22 cellular contexts compared by ENCODE assay signal in genomic region chr3:86869536-86869935, GRCh38.
A peak's percentile ranks its signal among the peaks of the same experiment; 100 is the strongest.
DNase-seq lines count a peak whose midpoint lies in the region; ATAC-seq and TF ChIP-seq lines count a peak whose summit lies in the region.
"Had no signal": no experiment of that assay in that cellular context is flagged by ENCODE, and none has a peak within 500 bp of the region (broad histone marks: within the 10 kb centered on the region; RNA-seq: fewer than 3 reads in every experiment).

No MANE protein-coding gene starts in this region.

- H3K23me2 ChIP-seq in H9 (ENCODE audit: insufficient read length, low read depth, low read length, poor library complexity, severe bottlenecking): no peaks in the 10 kb centered on the region

- DNase-seq in H9 (no peak), mesendoderm (no peak), KG1 (lab: John Stamatoyannopoulos, UW) (no peak), activated gamma-delta T cell treated with Interleukin-2 at 50 U/mL for 16 hours (no peak)
- DNase-seq: CD8-positive, alpha-beta T cell; DMS79 treated with DMSO at 0.1 percent for 48 hours; Karpas-422; MG63; NCI-H1048; NCI-H1436; NCI-H1930; NCI-H345; NCI-H526; Peyer's patch; SHP77 had no signal

- H3K79me2 ChIP-seq in H9 (ENCODE audit: insufficient read depth, low read length) (no peaks in the 10 kb centered on the region), mesendoderm (ENCODE audit: control insufficient read depth, insufficient read depth, low read length) (no peaks in the 10 kb centered on the region)

- no peak overlapping the region for H3K4me2 ChIP-seq in H9 (ENCODE audit: insufficient read depth, insufficient read length, low read length)
- H3K4me2 ChIP-seq in mesendoderm (ENCODE audit: low read length): no peak overlapping the region
- H3K4me2 ChIP-seq: BLaER1 treated with 17β-estradiol and CSF1 and Interleukin-3, amounts not matched to agents 10 nM and 100 nM had no signal

- H4K91ac ChIP-seq in H9 (ENCODE audit: insufficient read length, low read depth, low read length): no peak overlapping the region

- H3K9me3 ChIP-seq in H9 (ENCODE audit: control insufficient read depth, low read depth, low read length): no peaks in the 10 kb centered on the region
- H3K9me3 ChIP-seq: BLaER1 treated with 17β-estradiol and CSF1 and Interleukin-3, amounts not matched to agents 10 nM and 100 nM; HAP-1; MG63; Peyer's patch had no signal

- WGBS in H9 (ENCODE audit: extremely low coverage, insufficient read length, low lambda C conversion rate): no CpG with 5 or more reads among the region's 4 CpGs
- no CpG with 5 or more reads among the region's 4 CpGs for WGBS in mesendoderm (ENCODE audit: extremely low coverage, insufficient coverage, low lambda C conversion rate)

- no peak overlapping the region for H2BK120ac ChIP-seq in H9 (ENCODE audit: low read depth, low read length, poor library complexity, severe bottlenecking)
- H2BK120ac ChIP-seq in mesendoderm (ENCODE audit: low read depth, low read length): no peak overlapping the region

- H4K8ac ChIP-seq in H9 (replicated peaks; ENCODE audit: insufficient read length, low read depth, low read length) (no peak overlapping the region), mesendoderm (ENCODE audit: low read depth, low read length) (no peak overlapping the region)

- H3K4me1 ChIP-seq in H9 (ENCODE audit: insufficient read depth, low read length): no peaks in the 10 kb centered on the region
- H3K4me1 ChIP-seq in mesendoderm (ENCODE audit: control insufficient read depth, low read depth, low read length): no peaks in the 10 kb centered on the region
- H3K4me1 ChIP-seq: BLaER1 treated with 17β-estradiol and CSF1 and Interleukin-3, amounts not matched to agents 10 nM and 100 nM; HAP-1; Peyer's patch had no signal

- H3K14ac ChIP-seq in H9 (ENCODE audit: insufficient read depth, low read length): no peak overlapping the region

- no peak overlapping the region for H4K5ac ChIP-seq in H9 (ENCODE audit: insufficient read length, low read depth, low read length)
- no peak overlapping the region for H4K5ac ChIP-seq in mesendoderm (ENCODE audit: low read length)

- no peak overlapping the region for H3T11ph ChIP-seq in H9 (ENCODE audit: low read length)

- H3K4me3 Mint-ChIP-seq in H9 (no peak overlapping the region), brain (peak overlapping the region in 3 of 5 experiments; percentile 2 to 28 (median 18)), nephron (peak overlapping the region in 1 of 3 experiments; percentile 11)
- H3K4me3 Mint-ChIP-seq: CD8-positive, alpha-beta T cell had no signal

- TF ChIP-seq CTCF in H9 (conservative IDR thresholded peaks at IDR 0.05): no peak
- TF ChIP-seq CTCF in brain (conservative IDR thresholded peaks at IDR 0.05): no peak
- no peak for TF ChIP-seq CTCF in nephron (IDR thresholded peaks at IDR 0.05; ENCODE audit: unreplicated experiment in 3 of 3)

- no peak overlapping the region for H3K4me3 ChIP-seq in mesendoderm (ENCODE audit: low read length)
- H3K4me3 ChIP-seq: BLaER1 treated with 17β-estradiol and CSF1 and Interleukin-3, amounts not matched to agents 10 nM and 100 nM; HAP-1; MG63; Peyer's patch had no signal

- H3K27ac Mint-ChIP-seq in H9 (no peak overlapping the region), brain (peak overlapping the region in 2 of 5 experiments; percentile 40 to 53), nephron (peak overlapping the region; percentile 11 to 59 (median 35))
- H3K27ac Mint-ChIP-seq: CD8-positive, alpha-beta T cell had no signal

- H2BK15ac ChIP-seq in H9 (ENCODE audit: low read depth, low read length) (no peak overlapping the region), mesendoderm (replicated peaks; ENCODE audit: low read depth) (no peak overlapping the region)

- H3K27ac ChIP-seq in H9 (ENCODE audit: insufficient read length, low read depth, low read length) (no peak overlapping the region), mesendoderm (ENCODE audit: low read depth, low read length) (no peak overlapping the region)
- H3K27ac ChIP-seq: BLaER1 treated with 17β-estradiol and CSF1 and Interleukin-3, amounts not matched to agents 10 nM and 100 nM; HL-60; Peyer's patch had no signal

- 0 out of 4 replicates have a peak, but pooled peaks cover 0 to 3% of the 10 kb centered on the region in 2 experiments for H3K4me1 Mint-ChIP-seq in H9
- H3K4me1 Mint-ChIP-seq in brain: peaks cover 22% of the 10 kb centered on the region
- H3K4me1 Mint-ChIP-seq in nephron: peaks cover 15% of the 10 kb centered on the region

- ATAC-seq in GM19328 (IDR thresholded peaks at IDR 0.05; ENCODE audit: unreplicated experiment): no peak
- ATAC-seq: CD8-positive, alpha-beta T cell; SK-N-SH treated with all-trans-retinoic acid at 6 μM for 48 hours had no signal

- H3K27me3 ChIP-seq in H9 (ENCODE audit: insufficient read depth, low read length): no peaks in the 10 kb centered on the region
- no peaks in the 10 kb centered on the region for H3K27me3 ChIP-seq in mesendoderm (ENCODE audit: insufficient read depth, low read length, poor library complexity)
- H3K27me3 ChIP-seq: BLaER1 treated with 17β-estradiol and CSF1 and Interleukin-3, amounts not matched to agents 10 nM and 100 nM; MG63; Peyer's patch had no signal

- H3K36me3 Mint-ChIP-seq in H9 (ENCODE audit: insufficient read depth in 1 of 3, low read depth in 3 of 3) (peaks cover 5 to 30% (median 19%) of the 10 kb centered on the region in 3 experiments), brain (peaks cover 4% of the 10 kb centered on the region), nephron (ENCODE audit: low read depth) (no peaks in the 10 kb centered on the region)
- H3K36me3 Mint-ChIP-seq: CD8-positive, alpha-beta T cell had no signal

- no peak overlapping the region for H3K56ac ChIP-seq in H9 (ENCODE audit: insufficient read length, low read depth, low read length)
- no peak overlapping the region for H3K56ac ChIP-seq in mesendoderm (ENCODE audit: low read length)

- no peak overlapping the region for H3K23ac ChIP-seq in H9 (ENCODE audit: insufficient read length, low read depth, low read length)
- no peak overlapping the region for H3K23ac ChIP-seq in mesendoderm (ENCODE audit: low read length)

- H3K9ac ChIP-seq in H9 (ENCODE audit: extremely low read depth, insufficient read length, low read length) (no peak overlapping the region), mesendoderm (ENCODE audit: low read length) (no peak overlapping the region)
- H3K9ac ChIP-seq: BLaER1 treated with 17β-estradiol and CSF1 and Interleukin-3, amounts not matched to agents 10 nM and 100 nM had no signal

- no peaks in the 10 kb centered on the region for H4K20me1 ChIP-seq in H9 (ENCODE audit: control insufficient read depth, insufficient read depth, insufficient read length)
- H4K20me1 ChIP-seq: BLaER1 treated with 17β-estradiol and CSF1 and Interleukin-3, amounts not matched to agents 10 nM and 100 nM had no signal

- H2AK5ac ChIP-seq in H9 (ENCODE audit: insufficient read length, low read length) (no peak overlapping the region), mesendoderm (ENCODE audit: low read length) (no peak overlapping the region)

- H3K27me3 Mint-ChIP-seq in H9 (ENCODE audit: low read depth): no peaks in the 10 kb centered on the region; the same call in 1 of the 2 replicates
- peaks cover 4% of the 10 kb centered on the region for H3K27me3 Mint-ChIP-seq in brain
- no peaks in the 10 kb centered on the region for H3K27me3 Mint-ChIP-seq in nephron (ENCODE audit: low read depth)

- H3K9me3 Mint-ChIP-seq in H9 (peaks cover 20 to 27% of the 10 kb centered on the region in 2 experiments), brain (peaks cover 7 to 25% (median 18%) of the 10 kb centered on the region in 5 experiments), nephron (peaks cover 10% of the 10 kb centered on the region)

- H2BK12ac ChIP-seq in H9 (ENCODE audit: insufficient read length, low read depth, low read length): no peak overlapping the region

- no peaks in the 10 kb centered on the region for H3K36me3 ChIP-seq in mesendoderm (ENCODE audit: control insufficient read depth, insufficient read depth, low read length)
- H3K36me3 ChIP-seq: BLaER1 treated with 17β-estradiol and CSF1 and Interleukin-3, amounts not matched to agents 10 nM and 100 nM; HAP-1; MG63; Peyer's patch had no signal

- no peak overlapping the region for H3K4ac ChIP-seq in H9 (ENCODE audit: low read depth, low read length)
- H3K4ac ChIP-seq in mesendoderm (ENCODE audit: low read depth, low read length): no peak overlapping the region

- H2BK5ac ChIP-seq in H9 (ENCODE audit: insufficient read length, low read length): no peak overlapping the region
- H2BK5ac ChIP-seq in mesendoderm (ENCODE audit: low read length): no peak overlapping the region

- no peak overlapping the region for H3K18ac ChIP-seq in H9 (ENCODE audit: insufficient read length, low read depth, low read length)
- no peak overlapping the region for H3K18ac ChIP-seq in mesendoderm (ENCODE audit: low read length)

- no peak overlapping the region for H2BK20ac ChIP-seq in H9 (ENCODE audit: low read depth, low read length, poor library complexity, severe bottlenecking)

- peak overlapping the region; percentile 73 for H2AFZ ChIP-seq in H9 (ENCODE audit: low read length)

- no peaks in the 10 kb centered on the region for H3K79me1 ChIP-seq in H9 (ENCODE audit: insufficient read depth, low read depth, low read length, poor library complexity, severe bottlenecking)
- H3K79me1 ChIP-seq in mesendoderm (ENCODE audit: low read length): no peaks in the 10 kb centered on the region

Comparison
In these comparisons a context has a peak if more than half of its experiments do, and no peak if none do; other contexts are left out.
1. H3K27ac Mint-ChIP-seq: peak in nephron (3 of 3); none in H9 (0 of 3).
2. H3K4me3 Mint-ChIP-seq: peak in brain (3 of 5); none in H9 (0 of 2).